9 cellular contexts compared by ENCODE assay signal in the genomic region with DNA sequence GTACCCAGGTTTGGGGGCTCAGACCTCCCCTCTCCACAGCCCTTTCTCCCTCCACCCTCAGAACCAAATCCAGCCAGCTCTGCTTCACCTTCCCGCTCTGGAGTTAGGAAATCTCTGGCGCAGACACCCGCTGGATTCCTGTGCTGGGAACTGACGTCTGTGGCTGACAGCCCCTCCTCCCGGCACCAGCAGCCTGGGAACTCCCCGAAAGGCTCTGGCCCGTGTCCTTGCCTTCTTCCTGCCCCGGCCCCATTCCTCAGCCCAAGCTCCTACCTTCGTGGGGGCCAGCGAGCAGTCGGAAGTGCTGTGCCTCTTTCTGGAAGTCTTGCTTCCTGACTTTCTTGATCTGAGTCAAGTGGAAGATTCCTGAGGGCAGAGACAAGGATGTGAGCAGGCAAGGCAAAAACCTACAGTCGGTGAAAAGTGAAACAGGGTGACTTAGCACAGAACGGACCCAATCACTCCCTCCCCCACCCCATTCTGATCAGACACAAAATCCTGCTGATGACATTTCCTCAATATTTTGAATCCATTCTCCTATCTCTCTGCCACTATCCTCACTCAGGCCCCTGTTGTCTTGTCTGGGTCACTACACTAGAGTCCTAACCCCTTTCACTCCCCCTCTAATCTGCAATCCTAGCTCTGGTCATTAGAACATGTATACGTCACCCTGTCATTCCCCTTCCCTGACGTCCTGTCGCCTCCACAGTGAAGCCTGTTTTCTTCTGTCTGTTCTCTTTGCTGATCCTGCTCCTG. TPM values are rescaled to one million over a fixed set of nuclear protein-coding genes. Genes with fewer than 3 reads are reported as not detected.
DNase-seq lines count a peak whose midpoint lies in the region; ATAC-seq, FAIRE-seq and TF ChIP-seq lines count a peak whose summit lies in the region.
"Had no signal": no experiment of that assay in that cellular context is flagged by ENCODE, and none has a peak within 500 bp of the region (broad histone marks: within the 10 kb centered on the region; RNA-seq: fewer than 3 reads in every experiment).

No MANE protein-coding gene starts in this region.

- no peaks in the 10 kb centered on the region for H3K36me3 Mint-ChIP-seq in effector memory CD8-positive, alpha-beta T cell (ENCODE audit: insufficient read depth)
- H3K36me3 Mint-ChIP-seq: CD4-positive, CD25-positive, alpha-beta regulatory T cell had no signal

- no peak for FAIRE-seq in pancreas (lab: Jason Lieb, UNC)

- H3K36me3 ChIP-seq in left ventricle myocardium inferior, result no peaks in the 10 kb centered on the region
- no peaks in the 10 kb centered on the region for H3K36me3 ChIP-seq in pancreas

- intact Hi-C loops in left ventricle myocardium inferior (cut with micrococcal nuclease) (no loop called here), pancreas (cut with DNase I) (no loop called here)

- peaks cover 14 to 43% of the 10 kb centered on the region in 2 donors for H3K27me3 Mint-ChIP-seq in effector memory CD8-positive, alpha-beta T cell

- DNase-seq in AG09319 (ENCODE audit: extremely low read depth, low read depth), result peak; percentile 89
- DNase-seq in astrocyte of the hippocampus (ENCODE audit: low read depth, low spot score), result peak; percentile 88
- DNase-seq in left ventricle myocardium inferior, result peak; percentile 83
- DNase-seq in pancreas, result peak; percentile 77 to 91 (median 86)
- DNase-seq in effector memory CD8-positive, alpha-beta T cell, result no peak
- no peak for DNase-seq in GM19238 (ENCODE audit: insufficient read length, low spot score)
- no peak for DNase-seq in NCI-H146 treated with DMSO at 0.1 percent for 48 hours (lab: John Stamatoyannopoulos, UW; ENCODE audit: unreplicated experiment)
- DNase-seq: CD4-positive, CD25-positive, alpha-beta regulatory T cell had no signal

- peak overlapping the region in 1 of 2 donors; percentile 6 for H3K4me3 Mint-ChIP-seq in effector memory CD8-positive, alpha-beta T cell
- H3K4me3 Mint-ChIP-seq: CD4-positive, CD25-positive, alpha-beta regulatory T cell had no signal

- H3K27ac ChIP-seq in left ventricle myocardium inferior (replicated peaks), result peak overlapping the region; percentile 83
- H3K27ac ChIP-seq in pancreas, result peak overlapping the region; percentile 45 to 94 (median 74)

- H3K9me3 ChIP-seq in left ventricle myocardium inferior (replicated peaks) (no peaks in the 10 kb centered on the region), pancreas (no peaks in the 10 kb centered on the region)

- H3K4me3 ChIP-seq in left ventricle myocardium inferior (peak overlapping the region; percentile 50), pancreas (peak overlapping the region in 1 of 4 donors; percentile 15)

- H3K27me3 ChIP-seq in left ventricle myocardium inferior (ENCODE audit: low read depth) (no peaks in the 10 kb centered on the region), pancreas (no peaks in the 10 kb centered on the region)

- peaks cover 28% of the 10 kb centered on the region for H3K4me1 ChIP-seq in left ventricle myocardium inferior
- peaks cover 7 to 20% (median 17%) of the 10 kb centered on the region in 3 donors for H3K4me1 ChIP-seq in pancreas

- no peak for TF ChIP-seq CTCF in AG09319 (IDR thresholded peaks at IDR 0.05; ENCODE audit: low read depth, low read length)
- TF ChIP-seq CTCF in left ventricle myocardium inferior (IDR thresholded peaks at IDR 0.05; ENCODE audit: borderline replicate concordance), result no peak
- TF ChIP-seq CTCF in pancreas (IDR thresholded peaks at IDR 0.05), result no peak

- WGBS in pancreas, 2 donors, result 22 to 29% methylated on average over 16 of the region's 16 CpGs

- H3K9me3 Mint-ChIP-seq in effector memory CD8-positive, alpha-beta T cell, result no peaks in the 10 kb centered on the region
- H3K9me3 Mint-ChIP-seq: CD4-positive, CD25-positive, alpha-beta regulatory T cell had no signal

- ATAC-seq in pancreas (peak; percentile 88 to 95 (median 93)), HG03565 (IDR thresholded peaks at IDR 0.05; ENCODE audit: unreplicated experiment) (no peak)
- no peak for ATAC-seq in effector memory CD8-positive, alpha-beta T cell (replicated peaks)

- no peak overlapping the region for H3K27ac Mint-ChIP-seq in effector memory CD8-positive, alpha-beta T cell
- H3K27ac Mint-ChIP-seq: CD4-positive, CD25-positive, alpha-beta regulatory T cell had no signal

- peaks cover 0 to under 1% of the 10 kb centered on the region in 2 donors for H3K4me1 Mint-ChIP-seq in effector memory CD8-positive, alpha-beta T cell (ENCODE audit: low read depth in 2 of 2)

RNA-seq across cellular contexts. Expression of gene CHRDL2, which starts 34.1 kb away (rescaled TPM):
- total RNA-seq in left ventricle myocardium inferior (6.5 TPM), pancreas (1 to 10 TPM in 2 of 6 donors, under 1 TPM in 3, not detected in 1; 0.72 to 6.9 (median 0.82) TPM)
- 1 to 10 TPM; 2.0 to 3.8 TPM for polyA plus RNA-seq in pancreas
- total RNA-seq: CD4-positive, CD25-positive, alpha-beta regulatory T cell had no signal
- polyA plus RNA-seq: CD4-positive, CD25-positive, alpha-beta regulatory T cell had no signal

RNA-seq across cellular contexts. Expression of gene RNF169, which starts 51.5 kb away (rescaled TPM):
- total RNA-seq in left ventricle myocardium inferior (9.6 TPM), pancreas (10 to 100 TPM in 1 of 6 donors, 1 to 10 TPM in 5; 6.7 to 12.0 (median 7.5) TPM)
- 1 to 10 TPM; 2.3 to 3.5 TPM for polyA plus RNA-seq in pancreas

Comparison
In these comparisons a context has a peak if more than half of its experiments do, and no peak if none do; other contexts are left out.
1. DNase-seq: peak in AG09319 (single experiment), astrocyte of the hippocampus (single experiment), left ventricle myocardium inferior (single experiment) and pancreas (6 of 6); none in effector memory CD8-positive, alpha-beta T cell (0 of 3), GM19238 (single experiment) and NCI-H146 treated with DMSO at 0.1 percent for 48 hours (single experiment).
2. ATAC-seq: peak in pancreas (4 of 4); none in effector memory CD8-positive, alpha-beta T cell (single experiment) and HG03565 (single experiment).